In the genomic region with DNA sequence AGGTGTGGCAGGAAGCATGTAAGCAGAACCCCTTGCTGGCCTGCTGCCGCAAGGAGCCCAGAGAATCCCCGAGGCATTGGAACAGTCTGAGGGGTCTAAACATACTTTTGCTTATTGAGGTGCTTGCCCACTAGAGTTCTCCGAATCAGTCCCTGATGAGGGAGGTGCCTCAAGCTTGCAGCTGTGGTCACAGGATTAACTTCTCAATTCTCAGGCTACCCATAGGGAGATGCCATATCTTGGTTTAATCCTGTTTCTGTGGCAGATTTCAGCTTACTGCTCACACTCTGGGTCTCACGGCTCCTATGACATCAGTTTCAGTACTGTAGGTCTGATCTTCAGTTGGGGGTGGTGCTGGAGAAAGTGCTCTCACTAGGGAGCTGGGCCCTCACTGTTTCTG, we compare ENCODE assay signal across 1 cellular context.
TF ChIP-seq lines count a peak whose summit lies in the region.

No MANE protein-coding gene starts in this region.

TF ChIP-seq in SK-N-SH treated with all-trans-retinoic acid at 6 μM for 48 hours, 23 proteins besides CTCF, POLR2A, EP300 and RAD21 (continued from another document):
- TF ChIP-seq CREB5 (CRISPR knock-in tag; IDR thresholded peaks at IDR 0.05; ENCODE audit: low read depth) (no peak), BACH2 (CRISPR knock-in tag; IDR thresholded peaks at IDR 0.05; ENCODE audit: borderline replicate concordance) (no peak), OSR1 (CRISPR knock-in tag; IDR thresholded peaks at IDR 0.05) (no peak), ZNF70 (CRISPR knock-in tag; IDR thresholded peaks at IDR 0.05) (no peak), ZFP3 (CRISPR knock-in tag; IDR thresholded peaks at IDR 0.05) (no peak), TCF4 (CRISPR knock-in tag; IDR thresholded peaks at IDR 0.05; ENCODE audit: borderline replicate concordance) (no peak), ZNF565 (CRISPR knock-in tag; conservative IDR thresholded peaks at IDR 0.05; ENCODE audit: low read depth) (no peak), SNAI2 (CRISPR knock-in tag; IDR thresholded peaks at IDR 0.05) (no peak), ISL1 (CRISPR knock-in tag; IDR thresholded peaks at IDR 0.05) (no peak), ZC3H10 (CRISPR knock-in tag; IDR thresholded peaks at IDR 0.05) (no peak)
- TF ChIP-seq, protein P1, sequence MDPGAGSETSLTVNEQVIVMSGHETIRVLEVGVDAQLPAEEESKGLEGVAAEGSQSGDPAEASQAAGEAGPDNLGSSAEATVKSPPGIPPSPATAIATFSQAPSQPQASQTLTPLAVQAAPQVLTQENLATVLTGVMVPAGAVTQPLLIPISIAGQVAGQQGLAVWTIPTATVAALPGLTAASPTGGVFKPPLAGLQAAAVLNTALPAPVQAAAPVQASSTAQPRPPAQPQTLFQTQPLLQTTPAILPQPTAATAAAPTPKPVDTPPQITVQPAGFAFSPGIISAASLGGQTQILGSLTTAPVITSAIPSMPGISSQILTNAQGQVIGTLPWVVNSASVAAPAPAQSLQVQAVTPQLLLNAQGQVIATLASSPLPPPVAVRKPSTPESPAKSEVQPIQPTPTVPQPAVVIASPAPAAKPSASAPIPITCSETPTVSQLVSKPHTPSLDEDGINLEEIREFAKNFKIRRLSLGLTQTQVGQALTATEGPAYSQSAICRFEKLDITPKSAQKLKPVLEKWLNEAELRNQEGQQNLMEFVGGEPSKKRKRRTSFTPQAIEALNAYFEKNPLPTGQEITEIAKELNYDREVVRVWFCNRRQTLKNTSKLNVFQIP (CRISPR knock-in tag; IDR thresholded peaks at IDR 0.05; ENCODE audit: borderline replicate concordance, low read depth) = no peak
